In the genomic region with DNA sequence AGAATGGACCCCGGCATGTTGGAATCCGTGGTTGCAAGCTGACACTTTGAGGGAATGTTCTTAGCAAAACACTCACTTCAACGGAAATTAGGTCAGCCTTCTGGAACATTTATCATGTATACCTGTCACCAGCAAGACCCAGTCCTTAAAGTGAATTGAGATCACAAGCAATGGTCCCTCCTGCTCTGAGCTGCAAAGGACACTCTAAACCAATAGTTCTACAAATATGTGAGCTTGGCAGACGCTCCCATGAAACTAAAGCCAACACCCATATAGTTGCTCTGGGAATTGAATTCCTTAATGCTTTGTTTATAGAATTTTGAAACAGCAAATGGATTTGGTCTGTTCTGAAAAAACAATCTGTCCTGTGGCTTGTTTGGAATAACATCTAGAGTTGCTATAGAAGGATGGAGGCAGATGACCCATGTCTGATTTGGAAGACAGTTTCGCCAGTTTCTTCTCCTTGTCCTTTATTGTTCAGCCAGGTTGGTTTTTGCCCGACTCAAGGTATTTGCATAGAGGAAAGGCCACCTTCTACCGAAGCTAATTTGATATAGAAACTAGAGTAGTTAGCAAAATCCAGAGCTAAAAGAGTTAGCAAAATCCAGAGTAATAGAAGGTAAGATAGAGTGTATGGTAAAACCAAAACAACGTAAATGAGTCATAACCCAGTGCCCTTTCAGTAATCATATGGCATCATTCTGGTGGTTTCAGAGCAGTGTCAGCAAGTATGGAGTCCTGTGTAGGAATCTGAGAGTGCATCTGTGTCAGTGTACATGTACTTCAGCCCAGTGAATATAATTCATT, we compare ENCODE assay signal across 8 cellular contexts.
A peak's percentile ranks its signal among the peaks of the same experiment; 100 is the strongest.
DNase-seq lines count a peak whose midpoint lies in the region; ATAC-seq and TF ChIP-seq lines count a peak whose summit lies in the region.

No MANE protein-coding gene starts in this region.

- H3K9ac ChIP-seq in mammary epithelial cell (ENCODE audit: insufficient read depth, low read length) = no peak overlapping the region

- H3K9me3 ChIP-seq in mammary epithelial cell (replicated peaks; ENCODE audit: insufficient read depth, low read length) (no peaks in the 10 kb centered on the region), muscle layer of duodenum (ENCODE audit: control insufficient read depth in 1 of 2, low read length in 2 of 2) (no peaks in the 10 kb centered on the region)

- CTCF ChIA-PET in mammary epithelial cell (lab: Charles Lee; ENCODE audit: low non-redundant PET) = no interaction called here

- no peak for TF ChIP-seq CTCF in GM12865 (IDR thresholded peaks at IDR 0.05; ENCODE audit: insufficient read depth, low read depth, low read length, missing control alignments)
- no peak for TF ChIP-seq CTCF in mammary epithelial cell (conservative IDR thresholded peaks at IDR 0.05 in 1 of 2, IDR thresholded peaks at IDR 0.05 in 1 of 2; ENCODE audit: extremely low read depth in 1 of 2, insufficient read depth in 1 of 2, low read depth in 1 of 2, low read length in 2 of 2)

- in situ Hi-C loops in mammary epithelial cell (cut with MboI; ENCODE audit: low sequenced_read_pairs in 2 of 2) = no loop called here

- H4K20me1 ChIP-seq in mammary epithelial cell (ENCODE audit: insufficient read depth, low read length) = no peaks in the 10 kb centered on the region

- H3K4me3 ChIP-seq in GM12865 (ENCODE audit: low read depth, low read length) (no peak overlapping the region), mammary epithelial cell (replicated peaks in 1 of 3; ENCODE audit: insufficient read depth in 1 of 3, low read depth in 2 of 3, low read length in 3 of 3) (no peak overlapping the region), muscle layer of duodenum (ENCODE audit: low read depth in 1 of 2, low read length in 2 of 2) (peak overlapping the region in 1 of 2 donors; percentile 8)

- peaks cover 35% of the 10 kb centered on the region for H3K4me1 ChIP-seq in mammary epithelial cell (ENCODE audit: insufficient read depth, low read length)
- H3K4me1 ChIP-seq in muscle layer of duodenum (ENCODE audit: control insufficient read depth in 1 of 2, insufficient read depth in 2 of 2, low read length in 2 of 2) = peaks cover 5 to 10% of the 10 kb centered on the region in 2 donors

- no peaks in the 10 kb centered on the region for H3K79me2 ChIP-seq in mammary epithelial cell (ENCODE audit: insufficient read depth, low read length)

- 84% methylated on average over 8 of the region's 8 CpGs for WGBS in mammary epithelial cell (ENCODE audit: low coverage, missing lambda C conversion rate)

- ATAC-seq in GM21367 (IDR thresholded peaks at IDR 0.05; ENCODE audit: unreplicated experiment) (peak; percentile 99), HG03520 (IDR thresholded peaks at IDR 0.05; ENCODE audit: unreplicated experiment) (peak; percentile 99)

- H2AFZ ChIP-seq in mammary epithelial cell (ENCODE audit: low read depth, low read length) = no peak overlapping the region

- peak; percentile 87 for DNase-seq in GM12865 (ENCODE audit: low read depth)
- DNase-seq in mammary epithelial cell = peak; percentile 82
- no peak for DNase-seq in amygdala (lab: John Stamatoyannopoulos, UW)
- no peak for DNase-seq in cerebellum (ENCODE audit: low spot score)
- DNase-seq in NCI-H2227 (lab: John Stamatoyannopoulos, UW; ENCODE audit: unreplicated experiment) = no peak

- dilution Hi-C loops in mammary epithelial cell (cut with HindIII; ENCODE audit: low sequenced_read_pairs) = no loop called here

- H3K27me3 ChIP-seq in mammary epithelial cell (ENCODE audit: insufficient read depth, low read length) = no peaks in the 10 kb centered on the region
- H3K27me3 ChIP-seq in muscle layer of duodenum (ENCODE audit: low read depth, low read length) = no peaks in the 10 kb centered on the region

- H3K27ac ChIP-seq in mammary epithelial cell (ENCODE audit: insufficient read depth, low read depth, low read length) = peak overlapping the region; percentile 46
- H3K27ac ChIP-seq in muscle layer of duodenum (ENCODE audit: low read length) = peak overlapping the region; percentile 53

- peak overlapping the region; percentile 4 for H3K4me2 ChIP-seq in mammary epithelial cell (ENCODE audit: insufficient read depth, low read depth, low read length)

- no TSS peak for BruUV-seq in mammary epithelial cell (replicated peaks; lab: Mats Ljungman, UMichigan)

- intact Hi-C loops in mammary epithelial cell (cut with micrococcal nuclease) = no loop called here

- no peaks in the 10 kb centered on the region for H3K36me3 ChIP-seq in mammary epithelial cell (ENCODE audit: insufficient read depth, low read length)
- no peaks in the 10 kb centered on the region for H3K36me3 ChIP-seq in muscle layer of duodenum (ENCODE audit: control insufficient read depth in 1 of 2, insufficient read depth in 2 of 2, low read length in 2 of 2)

Comparison
In these comparisons a context has a peak if more than half of its experiments do, and no peak if none do; other contexts are left out.
1. DNase-seq: peak in GM12865 (single experiment) and mammary epithelial cell (single experiment); none in amygdala (0 of 56), cerebellum (single experiment) and NCI-H2227 (single experiment).